ENCODE assay signal across 21 cellular contexts in genomic region chr16:46803373-46803772, GRCh38.
"Had no signal": no experiment of that assay in that cellular context is flagged by ENCODE, and none has a peak within 500 bp of the region (broad histone marks: within the 10 kb centered on the region; RNA-seq: fewer than 3 reads in every experiment).

No MANE protein-coding gene starts in this region.

- FAIRE-seq: colon, pancreas had no signal

- H3K4me2 ChIP-seq: smooth muscle cell had no signal

- H3K27ac Mint-ChIP-seq: activated CD4-positive, alpha-beta T cell treated with anti-CD3 and anti-CD28 coated beads, Interleukin-2, amount 10 ng/mL, durations not matched to agents 7 days and 5 days; activated naive CD8-positive, alpha-beta T cell treated with anti-CD3 and anti-CD28 coated beads for 36 hours; type B pancreatic cell had no signal

- ATAC-seq: esophagus mucosa, gastroesophageal sphincter, heart left ventricle, left ventricle myocardium superior, mucosa of descending colon, pancreas, sciatic nerve had no signal

- H3K27ac ChIP-seq: gastroesophageal sphincter, heart left ventricle, pancreas, testis had no signal

- H3K27me3 Mint-ChIP-seq: activated CD4-positive, alpha-beta T cell treated with anti-CD3 and anti-CD28 coated beads, Interleukin-2, amount 10 ng/mL, durations not matched to agents 7 days and 5 days; activated naive CD8-positive, alpha-beta T cell treated with anti-CD3 and anti-CD28 coated beads for 36 hours; naive B cell; type B pancreatic cell had no signal

- H3K4me3 ChIP-seq: gastroesophageal sphincter, heart left ventricle, mucosa of descending colon, pancreas, smooth muscle cell, testis had no signal

- H3K36me3 ChIP-seq: gastroesophageal sphincter, pancreas had no signal

- DNase-seq: activated CD4-positive, alpha-beta T cell treated with anti-CD3 and anti-CD28 coated beads, Interleukin-2, amount 10 ng/mL, durations not matched to agents 7 days and 5 days; activated naive CD4-positive, alpha-beta T cell; activated naive CD8-positive, alpha-beta T cell treated with anti-CD3 and anti-CD28 coated beads for 36 hours; amygdala; central memory CD4-positive, alpha-beta T cell; heart left ventricle; kidney glomerular epithelial cell; left ventricle myocardium superior; mucosa of descending colon; naive B cell; pancreas; stimulated activated CD4-positive, alpha-beta T cell treated with anti-CD3 and anti-CD28 coated beads, Interleukin-4, amount 100 ng/mL, for 1 hour; T-helper 1 cell; T1000; testis had no signal

- H3K27me3 ChIP-seq: gastroesophageal sphincter, heart left ventricle, pancreas, testis had no signal

- H3K9me3 ChIP-seq: gastroesophageal sphincter, heart left ventricle, mucosa of descending colon, pancreas, testis had no signal

- H3K4me3 Mint-ChIP-seq: activated CD4-positive, alpha-beta T cell treated with anti-CD3 and anti-CD28 coated beads, Interleukin-2, amount 10 ng/mL, durations not matched to agents 7 days and 5 days; activated naive CD8-positive, alpha-beta T cell treated with anti-CD3 and anti-CD28 coated beads for 36 hours; naive B cell; type B pancreatic cell had no signal

- H3K9me3 Mint-ChIP-seq: activated naive CD8-positive, alpha-beta T cell treated with anti-CD3 and anti-CD28 coated beads for 36 hours; naive B cell; type B pancreatic cell had no signal

- H3K4me1 ChIP-seq: gastroesophageal sphincter, heart left ventricle, pancreas, testis had no signal
